ENCODE assay signal across 8 cellular contexts in the genomic region with DNA sequence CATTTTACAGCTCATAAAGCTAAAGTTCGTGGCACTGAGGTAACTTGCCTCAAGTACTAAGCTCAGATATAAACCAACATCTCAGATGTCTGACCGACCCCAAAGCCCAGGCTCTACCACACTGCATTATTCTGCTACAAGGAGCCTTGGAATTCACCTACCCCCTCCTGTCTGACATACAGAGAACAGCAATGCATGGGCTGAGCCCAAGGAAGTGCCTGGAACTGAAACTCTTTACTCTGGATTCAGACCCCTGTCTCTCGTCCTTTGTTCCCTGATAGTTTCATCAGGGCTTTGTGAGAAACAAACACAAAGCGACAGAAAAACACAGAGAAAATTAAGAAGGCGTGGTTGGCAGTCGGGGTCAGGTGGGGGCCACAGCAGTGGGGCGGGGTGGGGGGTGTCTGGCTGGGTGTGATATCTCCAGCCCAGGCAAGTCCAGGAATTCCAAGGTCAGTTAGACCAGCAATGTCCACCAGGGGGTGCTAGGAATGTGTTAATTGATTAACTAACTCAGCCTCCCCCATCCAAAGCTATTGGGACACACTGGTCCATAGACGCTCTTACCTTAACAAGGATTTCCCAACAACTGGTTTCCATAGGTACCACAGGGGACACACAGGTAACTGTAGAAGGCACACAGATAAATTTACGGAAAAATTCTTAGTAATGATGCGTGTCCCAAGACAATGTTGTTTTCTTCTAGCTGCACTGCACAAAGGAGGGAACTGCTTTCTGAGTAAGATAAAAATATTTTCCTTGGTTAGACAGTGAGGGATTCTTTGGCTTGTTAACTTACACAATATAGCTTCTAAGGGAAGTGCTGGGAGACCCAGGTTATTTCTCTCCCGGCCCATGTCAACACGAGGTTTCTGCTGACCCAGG. TPM values are rescaled to one million over a fixed set of nuclear protein-coding genes. Genes with fewer than 3 reads are reported as not detected.
DNase-seq lines count a peak whose midpoint lies in the region; ATAC-seq, FAIRE-seq and TF ChIP-seq lines count a peak whose summit lies in the region.

No MANE protein-coding gene starts in this region.

- intact Hi-C loops in ascending aorta (cut with DNase I): loop anchor here (5.0 kb wide), 1 partner anchor 104 kb away; a partner anchor contains a TSS

- 62% methylated on average over 11 of the region's 12 CpGs for WGBS in A549 (ENCODE audit: missing lambda C conversion rate)

- CTCF ChIA-PET in A549 (lab: Yijun Ruan, JAX): interaction anchor here (0.6 to 3.1 kb wide), 46 partner anchors 10 to 641 kb away, joined by 3 to 22 read pairs (median 4); a partner anchor contains a TSS

- H3K4me1 ChIP-seq in A549 (peaks cover 25% of the 10 kb centered on the region), ascending aorta (peaks cover 21 to 28% of the 10 kb centered on the region in 2 donors)

- FAIRE-seq in A549 (lab: Jason Lieb, UNC): no peak

- TF ChIP-seq EP300 in A549 (IDR thresholded peaks at IDR 0.05): no peak

- H3K36me3 ChIP-seq in ascending aorta: no peaks in the 10 kb centered on the region

- TF ChIP-seq CTCF in A549 (IDR thresholded peaks at IDR 0.05) (peak; percentile 66), ascending aorta (IDR thresholded peaks at IDR 0.05) (peak in 2 of 3 experiments; percentile 57 to 59)

- peak; percentile 79 to 82 for DNase-seq in A549 (ENCODE audit: low read depth in 1 of 2, low spot score in 1 of 2)
- peak; percentile 75 for DNase-seq in EL
- DNase-seq in NCI-H82 treated with DMSO at 0.1 percent for 48 hours (lab: John Stamatoyannopoulos, UW; ENCODE audit: unreplicated experiment): peak; percentile 6
- peak in 1 of 2 donors; percentile 72 for DNase-seq in ascending aorta (ENCODE audit: low spot score in 2 of 2)
- DNase-seq in iPS DF 4.7 (ENCODE audit: extremely low read depth, low spot score): peak; percentile 81
- DNase-seq in stimulated activated CD4-positive, alpha-beta T cell treated with anti-CD3 and anti-CD28 coated beads, Interleukin-2, amount 100 ng/mL, for 48 hours: peak; percentile 42 to 47

- peak overlapping the region; percentile 8 to 61; a peak in 3 of 6 replicates for H3K27ac ChIP-seq in A549
- H3K27ac ChIP-seq in ascending aorta: no peak overlapping the region

- ATAC-seq in A549 (peak; percentile 67 to 88), HG03066 (IDR thresholded peaks at IDR 0.05; ENCODE audit: low read depth, unreplicated experiment) (peak; percentile 40), GM21515 (IDR thresholded peaks at IDR 0.05; ENCODE audit: unreplicated experiment) (no peak)

- TF ChIP-seq POLR2A in A549 (IDR thresholded peaks at IDR 0.05; ENCODE audit: low read length): no peak

- H3K9me3 ChIP-seq in A549 (no peaks in the 10 kb centered on the region), ascending aorta (no peaks in the 10 kb centered on the region)

- POLR2A ChIA-PET in A549 (lab: Yijun Ruan, JAX): no interaction called here

- TF ChIP-seq RAD21 in A549 (conservative IDR thresholded peaks at IDR 0.05 in 1 of 2, IDR thresholded peaks at IDR 0.05 in 1 of 2): peak; percentile 69 to 73

- H3K4me2 ChIP-seq in A549: peak overlapping the region; percentile 23; the same call in 1 of the 3 replicates

- H3K27me3 ChIP-seq in ascending aorta: no peaks in the 10 kb centered on the region

- no peak overlapping the region for H3K4me3 ChIP-seq in A549
- no peak overlapping the region for H3K4me3 ChIP-seq in ascending aorta

TF ChIP-seq in A549, 52 proteins besides CTCF, POLR2A, EP300 and RAD21:
- TF ChIP-seq CEBPB (IDR thresholded peaks at IDR 0.05) (peak in 1 of 2 experiments; percentile 57; a peak in 2 of 4 replicates), JUN (IDR thresholded peaks at IDR 0.05) (no peak), SMC3 (IDR thresholded peaks at IDR 0.05) (peak; percentile 74), MYC (IDR thresholded peaks at IDR 0.05; ENCODE audit: borderline replicate concordance, low read length) (no peak)
- TF ChIP-seq, protein P1, sequence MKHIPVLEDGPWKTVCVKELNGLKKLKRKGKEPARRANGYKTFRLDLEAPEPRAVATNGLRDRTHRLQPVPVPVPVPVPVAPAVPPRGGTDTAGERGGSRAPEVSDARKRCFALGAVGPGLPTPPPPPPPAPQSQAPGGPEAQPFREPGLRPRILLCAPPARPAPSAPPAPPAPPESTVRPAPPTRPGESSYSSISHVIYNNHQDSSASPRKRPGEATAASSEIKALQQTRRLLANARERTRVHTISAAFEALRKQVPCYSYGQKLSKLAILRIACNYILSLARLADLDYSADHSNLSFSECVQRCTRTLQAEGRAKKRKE (CRISPR knock-in tag; IDR thresholded peaks at IDR 0.05; ENCODE audit: low read depth): no peak

RNA-seq across cellular contexts. Expression of a gene that starts 18.8 kb away (rescaled TPM):
- polyA plus RNA-seq in A549 (2011; rRNA removed) (0.59 and 0.86 TPM in 2 replicates), A549 (2017; fragmentation: RNase III; extraction: RNeasy Plus Mini Kit Qiagen cat#74134 plus additional on column Dnase treatment) (0.35 to 0.56 TPM (median 0.47 TPM) in 3 replicates)
- 0.52 and 0.54 TPM in 2 replicates for polyA plus RNA-seq in A549 (2012; cell fraction: cytosol; rRNA removed)
- polyA plus RNA-seq in A549 (2012; cell fraction: nucleus; rRNA removed): 3.9 and 4.6 TPM in 2 replicates
- polyA minus RNA-seq in A549 (2011; rRNA and poly(A)+ RNA removed): 0.99 and 2.3 TPM in 2 replicates
- not detected for total RNA-seq in ascending aorta

Comparison
In these comparisons a context has a peak if more than half of its experiments do, and no peak if none do; other contexts are left out.
1. H3K27ac ChIP-seq: peak in A549 (2 of 2); none in ascending aorta (0 of 2).